Comparison of ENCODE assay signal across 10 cellular contexts in genomic region chr5:32522429-32523143, GRCh38.
A peak's percentile ranks its signal among the peaks of the same experiment; 100 is the strongest.
DNase-seq lines count a peak whose midpoint lies in the region; ATAC-seq and TF ChIP-seq lines count a peak whose summit lies in the region.
"Had no signal": no experiment of that assay in that cellular context is flagged by ENCODE, and none has a peak within 500 bp of the region (broad histone marks: within the 10 kb centered on the region; RNA-seq: fewer than 3 reads in every experiment).

No MANE protein-coding gene starts in this region.

- peaks cover 4% of the 10 kb centered on the region for H3K27me3 Mint-ChIP-seq in T-helper 2 cell treated with Interferon-gamma antibody and Interleukin-4, amounts not matched to agents 5 μg/mL and 100 μg/mL, for 36 hours (ENCODE audit: low read depth)
- no peaks in the 10 kb centered on the region for H3K27me3 Mint-ChIP-seq in stimulated activated naive CD8-positive, alpha-beta T cell treated with anti-CD3 and anti-CD28 coated beads, Interleukin-15, amount 100 ng/mL, for 72 hours
- H3K27me3 Mint-ChIP-seq in progenitor cell of endocrine pancreas: peaks cover 3% of the 10 kb centered on the region

- H3K4me1 ChIP-seq in fibroblast of lung (ENCODE audit: control insufficient read depth, extremely low read depth, insufficient read depth, low read length): peaks cover 2% of the 10 kb centered on the region

- TF ChIP-seq CTCF in fibroblast of lung (conservative IDR thresholded peaks at IDR 0.05 in 1 of 2, IDR thresholded peaks at IDR 0.05 in 1 of 2; ENCODE audit: low read depth in 1 of 2, low read length in 2 of 2): no peak
- TF ChIP-seq CTCF in progenitor cell of endocrine pancreas (IDR thresholded peaks at IDR 0.05; ENCODE audit: unreplicated experiment): no peak

- ATAC-seq in stimulated activated naive CD8-positive, alpha-beta T cell treated with anti-CD3 and anti-CD28 coated beads, Interleukin-15, amount 100 ng/mL, for 72 hours: peak; percentile 77

- peaks cover 23% of the 10 kb centered on the region for H3K4me1 Mint-ChIP-seq in T-helper 2 cell treated with Interferon-gamma antibody and Interleukin-4, amounts not matched to agents 5 μg/mL and 100 μg/mL, for 36 hours (ENCODE audit: low read depth)
- no peaks in the 10 kb centered on the region for H3K4me1 Mint-ChIP-seq in stimulated activated naive CD8-positive, alpha-beta T cell treated with anti-CD3 and anti-CD28 coated beads, Interleukin-15, amount 100 ng/mL, for 72 hours
- H3K4me1 Mint-ChIP-seq in progenitor cell of endocrine pancreas (ENCODE audit: low read depth): no peaks in the 10 kb centered on the region

- peak overlapping the region; percentile 62 for H3K27ac Mint-ChIP-seq in T-helper 2 cell treated with Interferon-gamma antibody and Interleukin-4, amounts not matched to agents 5 μg/mL and 100 μg/mL, for 36 hours
- peak overlapping the region in 1 of 2 donors; percentile 50 for H3K27ac Mint-ChIP-seq in stimulated activated naive CD8-positive, alpha-beta T cell treated with anti-CD3 and anti-CD28 coated beads, Interleukin-15, amount 100 ng/mL, for 72 hours
- H3K27ac Mint-ChIP-seq in progenitor cell of endocrine pancreas: no peak overlapping the region
- H3K27ac Mint-ChIP-seq: B cell, IgD-negative memory B cell had no signal

- H3K79me2 ChIP-seq in fibroblast of lung (ENCODE audit: control insufficient read depth, insufficient read depth, low read length): no peaks in the 10 kb centered on the region

- peak; percentile 23 for DNase-seq in activated CD8-positive, alpha-beta memory T cell treated with anti-CD3 and anti-CD28 coated beads, Interleukin-2, amount 50 U/mL, for 4 hours
- DNase-seq in activated CD8-positive, alpha-beta memory T cell treated with anti-CD3 and anti-CD28 coated beads for 24 hours: no peak
- peak; percentile 59 for DNase-seq in T-helper 2 cell treated with Interferon-gamma antibody and Interleukin-4, amounts not matched to agents 5 μg/mL and 100 μg/mL, for 36 hours (ENCODE audit: low spot score)
- DNase-seq in fibroblast of lung (ENCODE audit: low read depth in 2 of 2) (peak; percentile 83 to 96), progenitor cell of endocrine pancreas (ENCODE audit: low spot score, unreplicated experiment) (no peak), NCI-H1417 treated with DMSO at 0.1 percent for 48 hours (lab: John Stamatoyannopoulos, UW) (no peak), NCI-H345 (lab: John Stamatoyannopoulos, UW) (no peak)
- peak in 1 of 2 donors; percentile 18 for DNase-seq in stimulated activated naive CD8-positive, alpha-beta T cell treated with anti-CD3 and anti-CD28 coated beads, Interleukin-15, amount 100 ng/mL, for 72 hours

- no peaks in the 10 kb centered on the region for H3K36me3 Mint-ChIP-seq in T-helper 2 cell treated with Interferon-gamma antibody and Interleukin-4, amounts not matched to agents 5 μg/mL and 100 μg/mL, for 36 hours (ENCODE audit: low read depth)
- no peaks in the 10 kb centered on the region for H3K36me3 Mint-ChIP-seq in progenitor cell of endocrine pancreas (ENCODE audit: insufficient read depth)

- no peaks in the 10 kb centered on the region for H3K9me3 Mint-ChIP-seq in T-helper 2 cell treated with Interferon-gamma antibody and Interleukin-4, amounts not matched to agents 5 μg/mL and 100 μg/mL, for 36 hours
- no peaks in the 10 kb centered on the region for H3K9me3 Mint-ChIP-seq in stimulated activated naive CD8-positive, alpha-beta T cell treated with anti-CD3 and anti-CD28 coated beads, Interleukin-15, amount 100 ng/mL, for 72 hours
- no peaks in the 10 kb centered on the region for H3K9me3 Mint-ChIP-seq in progenitor cell of endocrine pancreas (ENCODE audit: low read depth)
- H3K9me3 Mint-ChIP-seq: IgD-negative memory B cell had no signal

- no peak overlapping the region for H3K4me2 ChIP-seq in fibroblast of lung (ENCODE audit: extremely low read depth, insufficient read depth, low read length)

- no peaks in the 10 kb centered on the region for H4K20me1 ChIP-seq in fibroblast of lung (ENCODE audit: control insufficient read depth, extremely low read depth, insufficient read depth, low read length)

- no peaks in the 10 kb centered on the region for H3K27me3 ChIP-seq in fibroblast of lung (ENCODE audit: control insufficient read depth, insufficient read depth, low read length)

- no peak overlapping the region for H3K4me3 ChIP-seq in fibroblast of lung (replicated peaks in 1 of 4; ENCODE audit: control extremely low read depth in 1 of 4, insufficient read depth in 1 of 4, low read depth in 3 of 4, low read length in 4 of 4)

- H3K9me3 ChIP-seq in fibroblast of lung (ENCODE audit: control insufficient read depth, insufficient read depth, low read depth, low read length): no peaks in the 10 kb centered on the region

- H3K36me3 ChIP-seq in fibroblast of lung (ENCODE audit: control insufficient read depth, insufficient read depth, low read length): no peaks in the 10 kb centered on the region

- no peak overlapping the region for H2AFZ ChIP-seq in fibroblast of lung (ENCODE audit: low read length)

- peak overlapping the region; percentile 29 for H3K4me3 Mint-ChIP-seq in T-helper 2 cell treated with Interferon-gamma antibody and Interleukin-4, amounts not matched to agents 5 μg/mL and 100 μg/mL, for 36 hours
- no peak overlapping the region for H3K4me3 Mint-ChIP-seq in stimulated activated naive CD8-positive, alpha-beta T cell treated with anti-CD3 and anti-CD28 coated beads, Interleukin-15, amount 100 ng/mL, for 72 hours
- H3K4me3 Mint-ChIP-seq in progenitor cell of endocrine pancreas (ENCODE audit: low read depth): no peak overlapping the region
- H3K4me3 Mint-ChIP-seq: B cell, IgD-negative memory B cell had no signal

- no peak overlapping the region for H3K9ac ChIP-seq in fibroblast of lung (ENCODE audit: insufficient read depth, low read length)

- H3K27ac ChIP-seq in fibroblast of lung (ENCODE audit: insufficient read depth, low read length): no peak overlapping the region

Comparison
In these comparisons a context has a peak if more than half of its experiments do, and no peak if none do; other contexts are left out.
1. DNase-seq: peak in activated CD8-positive, alpha-beta memory T cell treated with anti-CD3 and anti-CD28 coated beads, Interleukin-2, amount 50 U/mL, for 4 hours (single experiment), T-helper 2 cell treated with Interferon-gamma antibody and Interleukin-4, amounts not matched to agents 5 μg/mL and 100 μg/mL, for 36 hours (single experiment) and fibroblast of lung (2 of 2); none in activated CD8-positive, alpha-beta memory T cell treated with anti-CD3 and anti-CD28 coated beads for 24 hours (single experiment), progenitor cell of endocrine pancreas (single experiment), NCI-H1417 treated with DMSO at 0.1 percent for 48 hours (single experiment) and NCI-H345 (single experiment).